Comparison of ENCODE assay signal across 8 cellular contexts in genomic region chr2:85852979-85853498, GRCh38. TPM values are rescaled to one million over a fixed set of nuclear protein-coding genes. Genes with fewer than 3 reads are reported as not detected.
DNase-seq lines count a peak whose midpoint lies in the region; ATAC-seq and TF ChIP-seq lines count a peak whose summit lies in the region.

No MANE protein-coding gene starts in this region.

- no peak overlapping the region for H3K4me3 Mint-ChIP-seq in type B pancreatic cell

- WGBS in heart left ventricle, 4 donors: 74 to 92% (median 77%) methylated on average over 11 of the region's 11 CpGs

- H3K36me3 Mint-ChIP-seq in type B pancreatic cell: peaks cover 16% of the 10 kb centered on the region

- no peaks in the 10 kb centered on the region for H3K27me3 Mint-ChIP-seq in type B pancreatic cell

- no peaks in the 10 kb centered on the region for H3K9me3 ChIP-seq in heart left ventricle

- ATAC-seq in GM19372 (IDR thresholded peaks at IDR 0.05; ENCODE audit: low read depth, unreplicated experiment) (peak; percentile 56), HG03342 (IDR thresholded peaks at IDR 0.05; ENCODE audit: unreplicated experiment) (peak; percentile 71), heart left ventricle (peak in 3 of 4 donors; percentile 58 to 77 (median 71)), HG03469 (IDR thresholded peaks at IDR 0.05; ENCODE audit: unreplicated experiment) (no peak)

- intact Hi-C loops in heart left ventricle (cut with DNase I): no loop called here

- peaks cover 0 to 51% (median 2%) of the 10 kb centered on the region in 12 donors for H3K4me1 ChIP-seq in heart left ventricle

- no peak for TF ChIP-seq POLR2A in heart left ventricle (IDR thresholded peaks at IDR 0.05)

- H3K4me1 Mint-ChIP-seq in type B pancreatic cell (ENCODE audit: unreplicated experiment): peaks cover 10% of the 10 kb centered on the region

- H3K4me3 ChIP-seq in heart left ventricle: peak overlapping the region in 1 of 12 donors; percentile 41

- H3K36me3 ChIP-seq in heart left ventricle: peaks cover 0 to 27% (median 0%) of the 10 kb centered on the region in 9 donors

- no peak for TF ChIP-seq CTCF in heart left ventricle (IDR thresholded peaks at IDR 0.05)
- TF ChIP-seq CTCF in type B pancreatic cell (conservative IDR thresholded peaks at IDR 0.05): no peak

- no peaks in the 10 kb centered on the region for H3K27me3 ChIP-seq in heart left ventricle

- peak overlapping the region in 11 of 12 donors; percentile 3 to 96 (median 39) for H3K27ac ChIP-seq in heart left ventricle

- peak; percentile 81 for DNase-seq in activated CD8-positive, alpha-beta memory T cell treated with anti-CD3 and anti-CD28 coated beads for 24 hours
- DNase-seq in heart left ventricle (peak in 2 of 5 donors; percentile 31 to 33), NCI-H774 (lab: John Stamatoyannopoulos, UW) (no peak), type B pancreatic cell (ENCODE audit: extremely low spot score, unreplicated experiment) (no peak)
- peak; percentile 30 to 43 for DNase-seq in stimulated activated CD8-positive, alpha-beta memory T cell treated with anti-CD3 and anti-CD28 coated beads, Interleukin-2, amount 100 ng/mL, for 48 hours (ENCODE audit: low read depth in 2 of 2)

- no peak overlapping the region for H3K27ac Mint-ChIP-seq in type B pancreatic cell

- H3K9me3 Mint-ChIP-seq in type B pancreatic cell: no peaks in the 10 kb centered on the region

RNA-seq across cellular contexts. Expression of gene ST3GAL5, which starts 35.8 kb away (rescaled TPM):
- total RNA-seq in heart left ventricle (10 to 100 TPM in 2 of 9 donors, 1 to 10 TPM in 7; 2.0 to 21.1 (median 4.0) TPM), type B pancreatic cell (ENCODE audit: low replicate concordance) (12.9 and 16.7 TPM in 2 replicates)
- 1 to 10 TPM; 3.2 to 4.3 TPM for polyA plus RNA-seq in heart left ventricle

Comparison
In these comparisons a context has a peak if more than half of its experiments do, and no peak if none do; other contexts are left out.
1. DNase-seq: peak in activated CD8-positive, alpha-beta memory T cell treated with anti-CD3 and anti-CD28 coated beads for 24 hours (single experiment) and stimulated activated CD8-positive, alpha-beta memory T cell treated with anti-CD3 and anti-CD28 coated beads, Interleukin-2, amount 100 ng/mL, for 48 hours (2 of 2); none in NCI-H774 (single experiment) and type B pancreatic cell (single experiment).